ENCODE assay signal across 8 cellular contexts in the genomic region with DNA sequence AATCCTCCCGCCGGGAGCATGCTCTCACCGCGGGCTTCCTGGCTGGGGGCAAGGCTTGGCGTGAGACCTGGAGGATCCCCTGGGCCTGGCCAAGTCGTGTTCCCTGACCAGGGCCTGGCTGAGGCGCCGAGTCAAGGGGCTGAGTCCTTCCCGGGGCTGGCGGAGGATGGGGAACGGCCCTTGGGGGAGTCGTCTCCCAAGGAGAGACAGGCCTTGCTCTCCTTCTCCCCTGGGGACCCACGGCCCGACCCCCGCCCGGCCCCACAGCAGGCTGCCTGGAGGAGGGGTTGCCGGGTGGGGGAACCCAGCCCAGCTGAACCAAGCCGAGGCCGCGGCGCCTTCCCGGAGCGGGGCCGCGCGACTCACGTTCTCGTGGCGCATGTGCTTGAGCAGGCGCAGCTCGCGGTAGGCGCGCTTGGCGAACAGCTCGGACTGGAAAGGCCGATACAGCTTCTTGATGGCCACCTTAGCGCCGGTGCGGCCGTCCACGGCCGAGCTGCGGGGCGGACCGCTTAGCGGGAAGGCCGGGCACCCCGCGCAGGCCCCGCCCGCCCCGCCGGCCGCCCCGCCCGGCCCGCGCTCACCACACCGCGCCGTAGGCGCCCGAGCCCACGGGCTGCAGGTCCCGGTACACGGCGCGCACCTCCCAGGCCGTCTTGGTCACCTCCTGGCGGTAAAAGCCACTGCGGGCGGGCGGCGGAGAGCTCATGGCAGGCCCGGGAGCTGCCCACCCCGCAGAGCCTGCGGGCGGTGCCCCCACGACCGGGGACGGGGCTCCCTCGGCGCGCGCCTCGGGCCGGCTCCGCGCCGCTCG. TPM values are rescaled to one million over a fixed set of nuclear protein-coding genes. Genes with fewer than 3 reads are reported as not detected.
DNase-seq lines count a peak whose midpoint lies in the region; ATAC-seq and TF ChIP-seq lines count a peak whose summit lies in the region.

No MANE protein-coding gene starts in this region.

- WGBS in endodermal cell (ENCODE audit: insufficient coverage in 1 of 2, insufficient read length in 1 of 2), 2 experiments, result 1 to 2% methylated on average over 56 to 92 of the region's 92 CpGs
- under 1% methylated on average over 92 of the region's 92 CpGs for WGBS in urinary bladder

- H3K9ac ChIP-seq in endodermal cell (ENCODE audit: extremely low read depth, low read length, poor library complexity, severe bottlenecking) (peak overlapping the region; percentile 34), mucosa of rectum (ENCODE audit: low read depth in 1 of 2, low read length in 2 of 2) (no peak overlapping the region)

- H3K4me1 ChIP-seq in endodermal cell (ENCODE audit: control insufficient read depth, insufficient read depth, low read length) (no peaks in the 10 kb centered on the region), mucosa of rectum (ENCODE audit: control insufficient read depth in 2 of 2, insufficient read depth in 2 of 2, low read length in 2 of 2) (no peaks in the 10 kb centered on the region), urinary bladder (ENCODE audit: insufficient read depth) (peaks cover 3% of the 10 kb centered on the region)

- H3K4me3 ChIP-seq in endodermal cell (ENCODE audit: low read length) (peak overlapping the region; percentile 77), mucosa of rectum (ENCODE audit: low read length in 2 of 2) (peak overlapping the region; percentile 39 to 52), urinary bladder (ENCODE audit: low read depth, low read length) (peak overlapping the region; percentile 57)

- H3K27me3 ChIP-seq in endodermal cell (ENCODE audit: control insufficient read depth, insufficient read depth, low read length, poor library complexity, severe bottlenecking), result no peaks in the 10 kb centered on the region
- H3K27me3 ChIP-seq in mucosa of rectum (ENCODE audit: control insufficient read depth in 2 of 2, insufficient read depth in 2 of 2, low read length in 2 of 2), result peaks cover 14 to 20% of the 10 kb centered on the region in 2 donors

- H3K27me3 Mint-ChIP-seq in T-helper 17 cell, result peaks cover 31% of the 10 kb centered on the region
- peaks cover 27% of the 10 kb centered on the region for H3K27me3 Mint-ChIP-seq in endodermal cell (ENCODE audit: insufficient read depth)

- H3K4me1 Mint-ChIP-seq in T-helper 17 cell, result peaks cover 11% of the 10 kb centered on the region
- peaks cover 5% of the 10 kb centered on the region for H3K4me1 Mint-ChIP-seq in endodermal cell

- H3K27ac ChIP-seq in endodermal cell (ENCODE audit: low read depth, low read length) (no peak overlapping the region), mucosa of rectum (ENCODE audit: low read depth in 2 of 2, low read length in 2 of 2) (no peak overlapping the region), urinary bladder (ENCODE audit: low read depth) (no peak overlapping the region)

- TF ChIP-seq CTCF in endodermal cell (conservative IDR thresholded peaks at IDR 0.05), result no peak

- H3K9me3 ChIP-seq in T-helper 17 cell (ENCODE audit: control insufficient read depth, low read length, poor library complexity, severe bottlenecking) (no peaks in the 10 kb centered on the region), endodermal cell (ENCODE audit: control insufficient read depth, low read length) (no peaks in the 10 kb centered on the region), mucosa of rectum (ENCODE audit: control insufficient read depth in 2 of 2, low read length in 2 of 2) (no peaks in the 10 kb centered on the region)

- peak; percentile 76 for DNase-seq in GM03348 (ENCODE audit: low spot score)
- no peak for DNase-seq in T-helper 17 cell
- DNase-seq in endodermal cell, result peak; percentile 78

- H3K36me3 ChIP-seq in endodermal cell (ENCODE audit: control insufficient read depth, insufficient read depth, low read length), result peaks cover 10% of the 10 kb centered on the region
- H3K36me3 ChIP-seq in mucosa of rectum (ENCODE audit: control insufficient read depth in 2 of 2, insufficient read depth in 2 of 2, low read length in 2 of 2), result no peaks in the 10 kb centered on the region
- no peaks in the 10 kb centered on the region for H3K36me3 ChIP-seq in urinary bladder (ENCODE audit: insufficient read depth)

- H3K4me3 Mint-ChIP-seq in T-helper 17 cell (peak overlapping the region; percentile 19), endodermal cell (peak overlapping the region; percentile 56)

- H3K36me3 Mint-ChIP-seq in T-helper 17 cell (ENCODE audit: low read depth) (no peaks in the 10 kb centered on the region), endodermal cell (ENCODE audit: low read depth) (peaks cover 5% of the 10 kb centered on the region)

- ATAC-seq in HG02840 (IDR thresholded peaks at IDR 0.05; ENCODE audit: low FRiP score, unreplicated experiment) (peak; percentile 27), T-helper 17 cell (peak; percentile 59), GM18502 (IDR thresholded peaks at IDR 0.05; ENCODE audit: poor library complexity, unreplicated experiment) (no peak), GM21723 (IDR thresholded peaks at IDR 0.05; ENCODE audit: unreplicated experiment) (no peak)

- no peak overlapping the region for H3K27ac Mint-ChIP-seq in T-helper 17 cell
- H3K27ac Mint-ChIP-seq in endodermal cell, result no peak overlapping the region

- H3K9me3 Mint-ChIP-seq in endodermal cell, result no peaks in the 10 kb centered on the region

RNA-seq across cellular contexts. Expression of a gene that starts 0.5 kb away (rescaled TPM):
- total RNA-seq in T-helper 17 cell (1 to 10 TPM; 1.7 to 1.9 TPM), endodermal cell (10 to 100 TPM; 46.5 to 57.0 TPM), urinary bladder (9.3 TPM)
- polyA plus RNA-seq in endodermal cell (2013, experiment 1 of 2), result 14.6 TPM
- 13.5 TPM for polyA plus RNA-seq in endodermal cell (2013, experiment 2 of 2)
- polyA plus RNA-seq in urinary bladder, result 21.3 TPM

RNA-seq across cellular contexts. Expression of a gene that starts 9.2 kb away (rescaled TPM):
- total RNA-seq in T-helper 17 cell (10 to 100 TPM; 13.2 to 14.4 TPM), endodermal cell (under 1 TPM; 0.33 to 0.40 TPM), urinary bladder (4.1 TPM)
- polyA plus RNA-seq in endodermal cell (2013, experiment 1 of 2), result 8.8 TPM
- polyA plus RNA-seq in endodermal cell (2013, experiment 2 of 2), result 8.3 TPM
- polyA plus RNA-seq in urinary bladder, result 13.6 TPM

RNA-seq across cellular contexts. Expression of a gene that starts 9.9 kb away (rescaled TPM):
- total RNA-seq in T-helper 17 cell (100 to 1,000 TPM in 1 of 2 donors, 10 to 100 TPM in 1; 95.5 to 105 TPM), endodermal cell (10 to 100 TPM; 57.2 to 62.8 TPM), urinary bladder (20.0 TPM)
- polyA plus RNA-seq in endodermal cell (2013, experiment 1 of 2), result 33.2 TPM
- 25.5 TPM for polyA plus RNA-seq in endodermal cell (2013, experiment 2 of 2)
- polyA plus RNA-seq in urinary bladder, result 32.4 TPM

RNA-seq across cellular contexts. Expression of a gene that starts 16.2 kb away (rescaled TPM):
- total RNA-seq in T-helper 17 cell (100 to 1,000 TPM; 110 to 122 TPM), endodermal cell (10 to 100 TPM; 43.7 to 46.0 TPM), urinary bladder (23.1 TPM)
- 39.7 TPM for polyA plus RNA-seq in endodermal cell (2013, experiment 1 of 2)
- polyA plus RNA-seq in endodermal cell (2013, experiment 2 of 2), result 35.7 TPM
- polyA plus RNA-seq in urinary bladder, result 31.5 TPM

RNA-seq across cellular contexts. Expression of a gene that starts 46.4 kb away (rescaled TPM):
- total RNA-seq in T-helper 17 cell (1 to 10 TPM; 3.0 to 7.6 TPM), endodermal cell (10 to 100 TPM; 94.7 to 97.7 TPM), urinary bladder (61.7 TPM)
- polyA plus RNA-seq in endodermal cell (2013, experiment 1 of 2), result 108 TPM
- 109 TPM for polyA plus RNA-seq in endodermal cell (2013, experiment 2 of 2)
- polyA plus RNA-seq in urinary bladder, result 106 TPM

Comparison
In these comparisons a context has a peak if more than half of its experiments do, and no peak if none do; other contexts are left out.
1. DNase-seq: peak in GM03348 (single experiment) and endodermal cell (single experiment); none in T-helper 17 cell (0 of 3).
2. ATAC-seq: peak in HG02840 (single experiment) and T-helper 17 cell (single experiment); none in GM18502 (single experiment) and GM21723 (single experiment).
3. Peak in every context shown above with its lines, with median percentiles within 50 percentile points of each other: H3K4me3 ChIP-seq.